13 cellular contexts compared by ENCODE assay signal in the genomic region with DNA sequence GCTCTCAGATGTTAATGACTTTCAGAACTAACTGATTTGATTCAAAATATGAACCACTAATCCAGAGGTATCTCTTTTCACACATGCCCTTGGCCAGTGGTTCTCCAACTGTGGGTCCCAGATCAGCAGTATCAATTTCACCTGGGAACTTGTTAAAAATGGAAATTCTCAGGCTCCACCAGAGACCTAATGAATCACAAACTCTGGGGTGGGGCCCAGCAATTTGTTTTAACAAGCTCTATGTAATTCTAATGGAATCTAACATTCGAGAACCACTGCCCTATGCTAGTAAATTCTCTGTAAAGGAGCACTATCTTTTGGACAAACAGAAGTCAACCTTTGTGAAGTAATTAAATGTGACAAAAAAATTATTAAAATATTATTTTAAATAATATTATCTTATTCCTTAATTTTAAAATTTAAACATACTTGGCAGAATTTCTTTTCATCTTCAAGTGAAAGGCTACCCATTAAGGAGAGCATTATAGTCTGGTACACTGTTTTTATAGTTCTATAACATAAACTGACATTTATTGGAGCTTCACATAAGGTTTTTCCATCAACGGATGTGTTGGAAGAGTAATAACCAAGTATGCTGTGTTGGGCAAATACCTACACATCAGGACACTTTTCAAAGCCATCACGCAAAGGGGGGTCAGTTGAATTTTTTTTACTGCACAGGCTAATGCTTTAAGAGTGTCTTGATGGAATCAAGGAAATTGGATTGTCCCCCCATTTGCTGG.
DNase-seq lines count a peak whose midpoint lies in the region; ATAC-seq and TF ChIP-seq lines count a peak whose summit lies in the region.
"Had no signal": no experiment of that assay in that cellular context is flagged by ENCODE, and none has a peak within 500 bp of the region (broad histone marks: within the 10 kb centered on the region; RNA-seq: fewer than 3 reads in every experiment).

No MANE protein-coding gene starts in this region.

- H3K4me1 ChIP-seq in skeletal muscle satellite cell (ENCODE audit: control insufficient read depth, insufficient read depth, low read length): peaks cover 12% of the 10 kb centered on the region

- no peak overlapping the region for H3K4me3 ChIP-seq in epithelial cell of esophagus (ENCODE audit: low read length)
- H3K4me3 ChIP-seq in skeletal muscle satellite cell (ENCODE audit: low read length): no peak overlapping the region
- H3K4me3 ChIP-seq: psoas muscle had no signal

- no peaks in the 10 kb centered on the region for H3K36me3 ChIP-seq in skeletal muscle satellite cell (ENCODE audit: insufficient read depth, low read length)

- no peaks in the 10 kb centered on the region for H3K4me1 Mint-ChIP-seq in activated naive CD8-positive, alpha-beta T cell treated with anti-CD3 and anti-CD28 coated beads, Interleukin-2, amount 50 U/mL, for 24 hours

- H3K9ac ChIP-seq in skeletal muscle satellite cell (ENCODE audit: low read depth, low read length): no peak overlapping the region

- DNase-seq in HCEC 1CT (peak; percentile 55), RPMI7951 (ENCODE audit: low read depth) (peak; percentile 10), epithelial cell of esophagus (ENCODE audit: low read depth) (peak; percentile 81)
- no peak for DNase-seq in activated naive CD8-positive, alpha-beta T cell treated with anti-CD3 and anti-CD28 coated beads, Interleukin-2, amount 50 U/mL, for 24 hours
- DNase-seq in stimulated activated naive CD8-positive, alpha-beta T cell treated with anti-CD3 and anti-CD28 coated beads, Interleukin-15, Interleukin-2, amounts not matched to agents 100 U/mL and 50 U/mL, for 24 hours: no peak
- DNase-seq: activated CD4-positive, alpha-beta memory T cell treated with anti-CD3 and anti-CD28 coated beads for 36 hours; CD8-positive, alpha-beta memory T cell; dermis blood vessel endothelial cell; GDM1; left ventricle myocardium superior; psoas muscle had no signal

- H3K27me3 Mint-ChIP-seq in activated naive CD8-positive, alpha-beta T cell treated with anti-CD3 and anti-CD28 coated beads, Interleukin-2, amount 50 U/mL, for 24 hours: no peaks in the 10 kb centered on the region
- H3K27me3 Mint-ChIP-seq: activated CD4-positive, alpha-beta memory T cell treated with anti-CD3 and anti-CD28 coated beads for 36 hours; CD8-positive, alpha-beta memory T cell had no signal

- no peaks in the 10 kb centered on the region for H3K9me3 Mint-ChIP-seq in activated naive CD8-positive, alpha-beta T cell treated with anti-CD3 and anti-CD28 coated beads, Interleukin-2, amount 50 U/mL, for 24 hours
- H3K9me3 Mint-ChIP-seq: activated CD4-positive, alpha-beta memory T cell treated with anti-CD3 and anti-CD28 coated beads for 36 hours; CD8-positive, alpha-beta memory T cell had no signal

- no peak overlapping the region for H3K27ac Mint-ChIP-seq in activated naive CD8-positive, alpha-beta T cell treated with anti-CD3 and anti-CD28 coated beads, Interleukin-2, amount 50 U/mL, for 24 hours
- H3K27ac Mint-ChIP-seq: activated CD4-positive, alpha-beta memory T cell treated with anti-CD3 and anti-CD28 coated beads for 36 hours; CD8-positive, alpha-beta memory T cell had no signal

- H3K4me2 ChIP-seq in skeletal muscle satellite cell (ENCODE audit: low read length): peak overlapping the region; percentile 4

- H3K27me3 ChIP-seq in skeletal muscle satellite cell (ENCODE audit: control insufficient read depth, insufficient read depth, low read length): no peaks in the 10 kb centered on the region

- TF ChIP-seq POLR2A in GM18505 (IDR thresholded peaks at IDR 0.05; ENCODE audit: borderline replicate concordance, extremely low read depth, insufficient read depth, insufficient read length): no peak

- no peaks in the 10 kb centered on the region for H3K9me3 ChIP-seq in skeletal muscle satellite cell (replicated peaks; ENCODE audit: low read length)
- H3K9me3 ChIP-seq: psoas muscle had no signal

- ATAC-seq in GM18505 (IDR thresholded peaks at IDR 0.05; ENCODE audit: unreplicated experiment): no peak
- ATAC-seq in activated naive CD8-positive, alpha-beta T cell treated with anti-CD3 and anti-CD28 coated beads, Interleukin-2, amount 50 U/mL, for 24 hours: no peak
- no peak for ATAC-seq in stimulated activated naive CD8-positive, alpha-beta T cell treated with anti-CD3 and anti-CD28 coated beads, Interleukin-15, Interleukin-2, amounts not matched to agents 100 U/mL and 50 U/mL, for 24 hours
- ATAC-seq: left ventricle myocardium superior, psoas muscle had no signal

- no peak for TF ChIP-seq CTCF in epithelial cell of esophagus (IDR thresholded peaks at IDR 0.05; ENCODE audit: insufficient read depth, low read depth, low read length, missing control alignments)

- H3K4me3 Mint-ChIP-seq in activated naive CD8-positive, alpha-beta T cell treated with anti-CD3 and anti-CD28 coated beads, Interleukin-2, amount 50 U/mL, for 24 hours: no peak overlapping the region
- H3K4me3 Mint-ChIP-seq: activated CD4-positive, alpha-beta memory T cell treated with anti-CD3 and anti-CD28 coated beads for 36 hours; CD8-positive, alpha-beta memory T cell had no signal

- peaks cover 11% of the 10 kb centered on the region for H3K36me3 Mint-ChIP-seq in activated naive CD8-positive, alpha-beta T cell treated with anti-CD3 and anti-CD28 coated beads, Interleukin-2, amount 50 U/mL, for 24 hours (ENCODE audit: low read depth)

Comparison
In these comparisons a context has a peak if more than half of its experiments do, and no peak if none do; other contexts are left out.
1. DNase-seq: peak in HCEC 1CT (single experiment), RPMI7951 (single experiment) and epithelial cell of esophagus (single experiment); none in activated naive CD8-positive, alpha-beta T cell treated with anti-CD3 and anti-CD28 coated beads, Interleukin-2, amount 50 U/mL, for 24 hours (single experiment) and stimulated activated naive CD8-positive, alpha-beta T cell treated with anti-CD3 and anti-CD28 coated beads, Interleukin-15, Interleukin-2, amounts not matched to agents 100 U/mL and 50 U/mL, for 24 hours (single experiment).